Comparison of ENCODE assay signal across 8 cellular contexts in the genomic region with DNA sequence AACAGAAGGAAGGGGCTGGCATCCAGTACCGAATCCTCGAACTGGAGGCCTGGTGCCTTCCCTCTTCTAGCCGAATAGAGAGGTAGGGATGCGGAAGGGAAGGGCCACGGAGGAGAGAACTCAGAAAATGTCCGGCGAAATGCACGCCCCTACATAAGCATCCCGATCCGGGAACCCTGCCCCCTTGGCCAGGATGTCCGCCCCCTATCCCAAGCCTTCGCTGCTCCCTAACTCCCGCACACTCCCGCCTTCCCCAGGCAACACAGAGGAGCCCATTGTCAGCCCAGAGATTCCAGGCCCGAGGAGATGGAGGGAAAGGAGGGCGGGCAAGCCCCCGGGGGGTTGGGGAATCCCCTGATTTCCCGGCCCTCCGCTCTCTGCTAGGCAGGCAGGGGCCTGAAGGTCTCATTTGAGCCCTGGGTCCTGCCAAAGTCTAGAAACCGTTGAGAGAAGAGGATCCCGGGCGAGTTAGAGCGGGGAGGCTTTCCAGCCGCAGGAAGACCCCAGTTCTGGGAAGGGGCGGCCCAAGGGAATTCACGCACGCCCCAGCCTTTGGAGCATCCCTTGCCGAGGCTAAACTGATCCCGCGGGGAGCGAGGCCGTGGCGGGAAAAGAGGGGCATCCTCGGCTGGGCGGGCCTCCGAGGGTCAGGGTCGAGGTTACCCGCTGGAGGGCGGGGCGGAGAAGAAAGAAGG. TPM values are rescaled to one million over a fixed set of nuclear protein-coding genes. Genes with fewer than 3 reads are reported as not detected.
DNase-seq lines count a peak whose midpoint lies in the region; ATAC-seq, FAIRE-seq and TF ChIP-seq lines count a peak whose summit lies in the region.
"Had no signal": no experiment of that assay in that cellular context is flagged by ENCODE, and none has a peak within 500 bp of the region (broad histone marks: within the 10 kb centered on the region; RNA-seq: fewer than 3 reads in every experiment).

No MANE protein-coding gene starts in this region.

- no peak for FAIRE-seq in keratinocyte (lab: Jason Lieb, UNC)

- H2AFZ ChIP-seq in keratinocyte (ENCODE audit: control insufficient read depth, low read length) (peak overlapping the region; percentile 37), smooth muscle cell (ENCODE audit: low read depth) (peak overlapping the region; percentile 84)

- no peaks in the 10 kb centered on the region for H3K9me1 ChIP-seq in keratinocyte (ENCODE audit: control insufficient read depth, extremely low read depth, insufficient read depth, low read length)

- dilution Hi-C loops in keratinocyte (cut with MboI; ENCODE audit: extremely low pct_ligation_motif_present, low sequenced_read_pairs), result no loop called here

- peak overlapping the region; percentile 22 for H3K9ac ChIP-seq in keratinocyte (ENCODE audit: control insufficient read depth, extremely low read depth, insufficient read depth, low read length)
- H3K9ac ChIP-seq in smooth muscle cell (ENCODE audit: low read depth), result peak overlapping the region; percentile 91

- H3K27ac ChIP-seq in keratinocyte (ENCODE audit: control insufficient read depth, insufficient read depth, low read length) (no peak overlapping the region), smooth muscle cell (ENCODE audit: low read depth) (peak overlapping the region; percentile 93)

- ATAC-seq in HG02610 (IDR thresholded peaks at IDR 0.05; ENCODE audit: unreplicated experiment), result no peak

- peak overlapping the region; percentile 60 to 76 for H3K4me3 ChIP-seq in cardiac fibroblast (replicated peaks in 1 of 2; ENCODE audit: low read depth in 2 of 2, low read length in 2 of 2)
- peak overlapping the region; percentile 23 to 85 (median 47) for H3K4me3 ChIP-seq in keratinocyte (ENCODE audit: control insufficient read depth in 2 of 3, extremely low read depth in 1 of 3, insufficient read depth in 2 of 3, low read depth in 1 of 3, low read length in 3 of 3)
- peak overlapping the region; percentile 88 for H3K4me3 ChIP-seq in smooth muscle cell

- under 1% methylated on average over 35 of the region's 40 CpGs for WGBS in smooth muscle cell (ENCODE audit: low lambda C conversion rate)

- no peak for TF ChIP-seq CTCF in GM10266 (IDR thresholded peaks at IDR 0.05; ENCODE audit: control insufficient read depth, insufficient read depth, low read depth, missing control alignments)
- no peak for TF ChIP-seq CTCF in cardiac fibroblast (IDR thresholded peaks at IDR 0.05; ENCODE audit: low read depth, low read length)
- TF ChIP-seq CTCF in keratinocyte (optimal IDR thresholded peaks at IDR 0.05 in 1 of 3, IDR thresholded peaks at IDR 0.05 in 1 of 3, conservative IDR thresholded peaks at IDR 0.05 in 1 of 3; ENCODE audit: extremely low read depth in 1 of 3, insufficient read depth in 2 of 3, low read length in 3 of 3), result no peak
- TF ChIP-seq CTCF in smooth muscle cell (IDR thresholded peaks at IDR 0.05; ENCODE audit: borderline replicate concordance, insufficient read depth, poor library complexity, severe bottlenecking), result no peak

- H3K9me3 ChIP-seq in keratinocyte (ENCODE audit: control insufficient read depth, low read depth, low read length) (no peaks in the 10 kb centered on the region), smooth muscle cell (replicated peaks; ENCODE audit: low read depth) (no peaks in the 10 kb centered on the region)

- H3K4me2 ChIP-seq in keratinocyte (ENCODE audit: control insufficient read depth, extremely low read depth, insufficient read depth, low read depth, low read length), result peak overlapping the region; percentile 92
- peak overlapping the region; percentile 99 for H3K4me2 ChIP-seq in smooth muscle cell

- H3K4me1 ChIP-seq in keratinocyte (ENCODE audit: control insufficient read depth, extremely low read depth, insufficient read depth, low read length) (peaks cover 18% of the 10 kb centered on the region), smooth muscle cell (ENCODE audit: low read depth) (peaks cover 25% of the 10 kb centered on the region)

- peaks cover 17% of the 10 kb centered on the region for H3K27me3 ChIP-seq in keratinocyte (ENCODE audit: control insufficient read depth, extremely low read depth, insufficient read depth, low read length)
- H3K27me3 ChIP-seq in smooth muscle cell (ENCODE audit: low read depth), result no peaks in the 10 kb centered on the region

- H3K36me3 ChIP-seq in keratinocyte (ENCODE audit: control insufficient read depth in 2 of 2, extremely low read depth in 1 of 2, insufficient read depth in 2 of 2, low read length in 2 of 2) (no peaks in the 10 kb centered on the region), smooth muscle cell (ENCODE audit: low read depth) (no peaks in the 10 kb centered on the region)

- H4K20me1 ChIP-seq in keratinocyte (ENCODE audit: control insufficient read depth, extremely low read depth, insufficient read depth, low read length), result no peaks in the 10 kb centered on the region
- peaks cover 16% of the 10 kb centered on the region for H4K20me1 ChIP-seq in smooth muscle cell (ENCODE audit: low read depth)

- H3F3A ChIP-seq in smooth muscle cell (ENCODE audit: low read depth), result peaks cover 22% of the 10 kb centered on the region

- DNase-seq in GM10266 (ENCODE audit: extremely low spot score), result peak; percentile 26
- peak; percentile 34 for DNase-seq in NCI-H748 treated with DMSO at 0.1 percent for 48 hours (lab: John Stamatoyannopoulos, UW)
- DNase-seq in cardiac fibroblast (ENCODE audit: low read depth in 2 of 2), result peak; percentile 28 to 33
- no peak for DNase-seq in keratinocyte (ENCODE audit: low read depth, low spot score)
- peak; percentile 65 for DNase-seq in smooth muscle cell (lab: John Stamatoyannopoulos, UW; ENCODE audit: unreplicated experiment)
- no peak for DNase-seq in NCI-H2107 (lab: John Stamatoyannopoulos, UW)

- H3K79me2 ChIP-seq in keratinocyte (ENCODE audit: control insufficient read depth, insufficient read depth, low read length) (no peaks in the 10 kb centered on the region), smooth muscle cell (ENCODE audit: low read depth) (peaks cover 22% of the 10 kb centered on the region)

RNA-seq across cellular contexts. Expression of a gene that starts 0.6 kb away (rescaled TPM):
- polyA plus RNA-seq in keratinocyte (8.7 to 14.4 TPM (median 11.9 TPM) in 3 replicates), smooth muscle cell (67.8 and 73.5 TPM in 2 replicates)
- polyA plus RNA-seq in keratinocyte (2011; ENCODE audit: low read depth), result 7.7 TPM
- polyA plus RNA-seq in keratinocyte (2011; cell fraction: cytosol; rRNA removed), result 10.9 and 11.1 TPM in 2 replicates
- 34.3 and 52.7 TPM in 2 replicates for polyA plus RNA-seq in keratinocyte (2011; cell fraction: nucleus; rRNA removed)
- 7.0 and 8.0 TPM in 2 replicates for polyA plus RNA-seq in keratinocyte (2012; ENCODE audit: low replicate concordance)
- polyA minus RNA-seq in keratinocyte, result 10.5 to 39.4 TPM (median 26.2 TPM) in 3 replicates
- polyA minus RNA-seq in keratinocyte (2011; cell fraction: cytosol; rRNA and poly(A)+ RNA removed), result 9.4 TPM
- polyA minus RNA-seq in keratinocyte (2011; cell fraction: nucleus; rRNA and poly(A)+ RNA removed), result 14.1 and 16.1 TPM in 2 replicates
- 53.1 and 74.4 TPM in 2 replicates for total RNA-seq in smooth muscle cell

RNA-seq across cellular contexts. Expression of a gene that starts 11.9 kb away (rescaled TPM):
- polyA plus RNA-seq in keratinocyte (not detected in 3 replicates), smooth muscle cell (not detected in 2 replicates)
- 0.45 TPM for polyA plus RNA-seq in keratinocyte (2011; ENCODE audit: low read depth)
- polyA plus RNA-seq in keratinocyte (2011; cell fraction: cytosol; rRNA removed), result not detected in 2 replicates
- polyA plus RNA-seq in keratinocyte (2011; cell fraction: nucleus; rRNA removed), result not detected in 2 replicates
- 0.63 TPM in 1 of 2 replicates, not detected in the other for polyA plus RNA-seq in keratinocyte (2012; ENCODE audit: low replicate concordance)
- not detected in 3 replicates for polyA minus RNA-seq in keratinocyte
- polyA minus RNA-seq in keratinocyte (2011; cell fraction: cytosol; rRNA and poly(A)+ RNA removed), result not detected
- not detected in 2 replicates for polyA minus RNA-seq in keratinocyte (2011; cell fraction: nucleus; rRNA and poly(A)+ RNA removed)
- not detected in 2 replicates for total RNA-seq in smooth muscle cell
- total RNA-seq: activated CD8-positive, alpha-beta memory T cell treated with anti-CD3 and anti-CD28 coated beads for 36 hours had no signal

RNA-seq across cellular contexts. Expression of a gene that starts 27.4 kb away (rescaled TPM):
- polyA plus RNA-seq in keratinocyte (17.4 to 36.6 TPM (median 19.0 TPM) in 3 replicates), smooth muscle cell (0.66 and 0.93 TPM in 2 replicates)
- polyA plus RNA-seq in keratinocyte (2011; ENCODE audit: low read depth), result 169 TPM
- polyA plus RNA-seq in keratinocyte (2011; cell fraction: cytosol; rRNA removed), result 19.3 and 22.8 TPM in 2 replicates
- polyA plus RNA-seq in keratinocyte (2011; cell fraction: nucleus; rRNA removed), result 51.6 and 58.1 TPM in 2 replicates
- polyA plus RNA-seq in keratinocyte (2012; ENCODE audit: low replicate concordance), result 24.5 and 513 TPM in 2 replicates
- polyA minus RNA-seq in keratinocyte, result 14.7 to 29.6 TPM (median 16.9 TPM) in 3 replicates
- 21.3 TPM for polyA minus RNA-seq in keratinocyte (2011; cell fraction: cytosol; rRNA and poly(A)+ RNA removed)
- polyA minus RNA-seq in keratinocyte (2011; cell fraction: nucleus; rRNA and poly(A)+ RNA removed), result 22.5 and 22.9 TPM in 2 replicates
- 1.4 and 4.1 TPM in 2 replicates for total RNA-seq in smooth muscle cell
- total RNA-seq: activated CD8-positive, alpha-beta memory T cell treated with anti-CD3 and anti-CD28 coated beads for 36 hours had no signal

RNA-seq across cellular contexts. Expression of a gene that starts 28.9 kb away (rescaled TPM):
- polyA plus RNA-seq in keratinocyte (23.1 to 35.3 TPM (median 24.8 TPM) in 3 replicates), smooth muscle cell (8.8 and 12.6 TPM in 2 replicates)
- polyA plus RNA-seq in keratinocyte (2011; ENCODE audit: low read depth), result 3.3 TPM
- polyA plus RNA-seq in keratinocyte (2011; cell fraction: cytosol; rRNA removed), result 13.6 and 54.2 TPM in 2 replicates
- 92.2 and 119 TPM in 2 replicates for polyA plus RNA-seq in keratinocyte (2011; cell fraction: nucleus; rRNA removed)
- polyA plus RNA-seq in keratinocyte (2012; ENCODE audit: low replicate concordance), result 23.8 and 28.7 TPM in 2 replicates
- polyA minus RNA-seq in keratinocyte, result 16.3 to 21.7 TPM (median 21.3 TPM) in 3 replicates
- polyA minus RNA-seq in keratinocyte (2011; cell fraction: cytosol; rRNA and poly(A)+ RNA removed), result 57.2 TPM
- polyA minus RNA-seq in keratinocyte (2011; cell fraction: nucleus; rRNA and poly(A)+ RNA removed), result 23.7 and 26.5 TPM in 2 replicates
- total RNA-seq in smooth muscle cell, result 10.0 and 15.2 TPM in 2 replicates

RNA-seq across cellular contexts. Expression of a gene that starts 31.3 kb away (rescaled TPM):
- 1.1 to 1.4 TPM (median 1.3 TPM) in 3 replicates for polyA plus RNA-seq in keratinocyte
- 1.2 TPM for polyA plus RNA-seq in keratinocyte (2011; ENCODE audit: low read depth)
- polyA plus RNA-seq in keratinocyte (2011; cell fraction: cytosol; rRNA removed), result 0.74 and 1.1 TPM in 2 replicates
- polyA plus RNA-seq in keratinocyte (2011; cell fraction: nucleus; rRNA removed), result 1.7 and 1.8 TPM in 2 replicates
- polyA plus RNA-seq in keratinocyte (2012; ENCODE audit: low replicate concordance), result 1.4 and 2.1 TPM in 2 replicates
- polyA minus RNA-seq in keratinocyte, result 0.63 to 1.9 TPM (median 1.2 TPM) in 3 replicates
- not detected for polyA minus RNA-seq in keratinocyte (2011; cell fraction: cytosol; rRNA and poly(A)+ RNA removed)
- 0.53 TPM in 1 of 2 replicates, not detected in the other for polyA minus RNA-seq in keratinocyte (2011; cell fraction: nucleus; rRNA and poly(A)+ RNA removed)
- total RNA-seq in smooth muscle cell, result 1.0 TPM in 1 of 2 replicates, not detected in the other
- polyA plus RNA-seq in smooth muscle cell, result 0.41 TPM in 1 of 2 replicates, not detected in the other

Comparison
In these comparisons a context has a peak if more than half of its experiments do, and no peak if none do; other contexts are left out.
1. DNase-seq: peak in GM10266 (single experiment), NCI-H748 treated with DMSO at 0.1 percent for 48 hours (single experiment), cardiac fibroblast (2 of 2) and smooth muscle cell (single experiment); none in keratinocyte (single experiment) and NCI-H2107 (single experiment).
2. Peak in every context shown above with its lines, with median percentiles within 50 percentile points of each other: H3K4me3 ChIP-seq.